In genomic region chr12:56197921-56198635, GRCh38 we compare ENCODE assay signal across 1 cellular context.
TF ChIP-seq lines count a peak whose summit lies in the region.

No MANE protein-coding gene starts in this region.

TF ChIP-seq in WTC11, 78 proteins besides CTCF, POLR2A, EP300 and RAD21 (continued from another document):
- no peak for TF ChIP-seq ZNF281 (CRISPR knock-in tag; IDR thresholded peaks at IDR 0.05)
- no peak for TF ChIP-seq ZNF121 (CRISPR knock-in tag; IDR thresholded peaks at IDR 0.05)
- no peak for TF ChIP-seq OVOL2 (CRISPR knock-in tag; IDR thresholded peaks at IDR 0.05; ENCODE audit: borderline replicate concordance)
- TF ChIP-seq ZNF416 (CRISPR knock-in tag; IDR thresholded peaks at IDR 0.05) = no peak
- no peak for TF ChIP-seq ETV6 (CRISPR knock-in tag; IDR thresholded peaks at IDR 0.05)
TF ChIP-seq in WTC11: peak in this region for 0.
